ENCODE assay signal across 16 cellular contexts in genomic region chr4:99811117-99811516, GRCh38. TPM values are rescaled to one million over a fixed set of nuclear protein-coding genes. Genes with fewer than 3 reads are reported as not detected.
DNase-seq lines count a peak whose midpoint lies in the region; ATAC-seq lines count a peak whose summit lies in the region.
"Had no signal": no experiment of that assay in that cellular context is flagged by ENCODE, and none has a peak within 500 bp of the region (broad histone marks: within the 10 kb centered on the region; RNA-seq: fewer than 3 reads in every experiment).

No MANE protein-coding gene starts in this region.

- no peak overlapping the region for H4K5ac ChIP-seq in mesendoderm (ENCODE audit: low read length)

- H2BK5ac ChIP-seq in mesendoderm (ENCODE audit: low read length): no peak overlapping the region

- H3K27me3 ChIP-seq in mesendoderm (ENCODE audit: insufficient read depth, low read length, poor library complexity): no peaks in the 10 kb centered on the region

- no peak overlapping the region for H3K4me2 ChIP-seq in mesendoderm (ENCODE audit: low read length)
- H3K4me2 ChIP-seq: GM23338 had no signal

- ATAC-seq in T-helper 17 cell: no peak
- no peak for ATAC-seq in stimulated activated memory B cell treated with anti-CD40 and anti-IgM and Interleukin-4, amounts not matched to agents 10 μg/mL and 1 μg/mL and 100 μg/mL, for 72 hours
- no peak for ATAC-seq in sciatic nerve
- ATAC-seq: GM23338 had no signal

- DNase-seq in T-helper 17 cell: no peak
- DNase-seq in mesendoderm: no peak
- no peak for DNase-seq in sciatic nerve (ENCODE audit: low spot score)
- no peak for DNase-seq in GOT3 (lab: John Stamatoyannopoulos, UW)
- no peak for DNase-seq in NCI-H345 treated with DMSO at 0.1 percent for 48 hours (lab: John Stamatoyannopoulos, UW; ENCODE audit: unreplicated experiment)
- DNase-seq: C1 segment of cervical spinal cord, DMS79 treated with DMSO at 0.1 percent for 48 hours had no signal

- peaks cover 16% of the 10 kb centered on the region for H3K4me1 Mint-ChIP-seq in T-helper 17 cell
- peaks cover 57% of the 10 kb centered on the region for H3K4me1 Mint-ChIP-seq in stimulated activated memory B cell treated with anti-CD40 and anti-IgM and Interleukin-4, amounts not matched to agents 10 μg/mL and 1 μg/mL and 100 μg/mL, for 72 hours

- H3K56ac ChIP-seq in mesendoderm (ENCODE audit: low read length): no peak overlapping the region

- no peaks in the 10 kb centered on the region for H3K36me3 Mint-ChIP-seq in T-helper 17 cell (ENCODE audit: low read depth)
- H3K36me3 Mint-ChIP-seq in stimulated activated memory B cell treated with anti-CD40 and anti-IgM and Interleukin-4, amounts not matched to agents 10 μg/mL and 1 μg/mL and 100 μg/mL, for 72 hours: no peaks in the 10 kb centered on the region
- H3K36me3 Mint-ChIP-seq: CD4-positive, alpha-beta memory T cell had no signal

- no peaks in the 10 kb centered on the region for H3K4me1 ChIP-seq in mesendoderm (ENCODE audit: control insufficient read depth, low read depth, low read length)
- H3K4me1 ChIP-seq: HAP-1 had no signal

- no peak overlapping the region for H3K27ac ChIP-seq in mesendoderm (ENCODE audit: low read depth, low read length)

- peaks cover 14% of the 10 kb centered on the region for H3K27me3 Mint-ChIP-seq in T-helper 17 cell
- no peaks in the 10 kb centered on the region for H3K27me3 Mint-ChIP-seq in stimulated activated memory B cell treated with anti-CD40 and anti-IgM and Interleukin-4, amounts not matched to agents 10 μg/mL and 1 μg/mL and 100 μg/mL, for 72 hours

- H2BK15ac ChIP-seq in mesendoderm (replicated peaks; ENCODE audit: low read depth): peak overlapping the region; percentile 20

- no peaks in the 10 kb centered on the region for H3K79me2 ChIP-seq in mesendoderm (ENCODE audit: control insufficient read depth, insufficient read depth, low read length)

- no CpG with 5 or more reads among the region's 1 CpG for WGBS in mesendoderm (ENCODE audit: extremely low coverage, insufficient coverage, low lambda C conversion rate)

- no peak overlapping the region for H2AK5ac ChIP-seq in mesendoderm (ENCODE audit: low read length)

- no peaks in the 10 kb centered on the region for H3K9me3 ChIP-seq in T-helper 17 cell (ENCODE audit: control insufficient read depth, low read length, poor library complexity, severe bottlenecking)
- H3K9me3 ChIP-seq: HAP-1 had no signal

- no peak overlapping the region for H3K4ac ChIP-seq in mesendoderm (ENCODE audit: low read depth, low read length)

- no peak overlapping the region for H3K9ac ChIP-seq in mesendoderm (ENCODE audit: low read length)

- no peaks in the 10 kb centered on the region for H3K36me3 ChIP-seq in mesendoderm (ENCODE audit: control insufficient read depth, insufficient read depth, low read length)
- H3K36me3 ChIP-seq: HAP-1 had no signal

- peak overlapping the region; percentile 71 for H3K27ac Mint-ChIP-seq in T-helper 17 cell
- peak overlapping the region; percentile 71 for H3K27ac Mint-ChIP-seq in stimulated activated memory B cell treated with anti-CD40 and anti-IgM and Interleukin-4, amounts not matched to agents 10 μg/mL and 1 μg/mL and 100 μg/mL, for 72 hours
- H3K27ac Mint-ChIP-seq: GM23338, HFFc6 had no signal

- no peak overlapping the region for H4K8ac ChIP-seq in mesendoderm (ENCODE audit: low read depth, low read length)

- intact Hi-C loops in sciatic nerve (cut with DNase I): no loop called here

- no peak overlapping the region for H2BK120ac ChIP-seq in mesendoderm (ENCODE audit: low read depth, low read length)

- H3K23ac ChIP-seq in mesendoderm (ENCODE audit: low read length): no peak overlapping the region

- H3K79me1 ChIP-seq in mesendoderm (ENCODE audit: low read length): no peaks in the 10 kb centered on the region

- peaks cover 3% of the 10 kb centered on the region for H3K9me3 Mint-ChIP-seq in stimulated activated memory B cell treated with anti-CD40 and anti-IgM and Interleukin-4, amounts not matched to agents 10 μg/mL and 1 μg/mL and 100 μg/mL, for 72 hours
- H3K9me3 Mint-ChIP-seq: CD4-positive, alpha-beta memory T cell; GM23338; HFFc6 had no signal

- H3K4me3 ChIP-seq in mesendoderm (ENCODE audit: low read length): no peak overlapping the region
- H3K4me3 ChIP-seq: GM23338, HAP-1 had no signal

- no peak overlapping the region for H3K4me3 Mint-ChIP-seq in T-helper 17 cell
- no peak overlapping the region for H3K4me3 Mint-ChIP-seq in stimulated activated memory B cell treated with anti-CD40 and anti-IgM and Interleukin-4, amounts not matched to agents 10 μg/mL and 1 μg/mL and 100 μg/mL, for 72 hours
- H3K4me3 Mint-ChIP-seq: CD4-positive, alpha-beta memory T cell; GM23338; HFFc6 had no signal

- no peak overlapping the region for H3K18ac ChIP-seq in mesendoderm (ENCODE audit: low read length)

RNA-seq across cellular contexts. Expression of gene DAPP1, which starts 5.5 kb away (rescaled TPM):
- total RNA-seq in T-helper 17 cell: 10 to 100 TPM; 24.5 to 50.4 TPM
- not detected for polyA plus RNA-seq in mesendoderm (2013, experiment 1 of 2)
- polyA plus RNA-seq in mesendoderm (2013, experiment 2 of 2): not detected
- 3.5 TPM for total RNA-seq in sciatic nerve
- total RNA-seq: A172, A673, G401, GM23338, HFFc6 had no signal
- polyA plus RNA-seq: BJ, GM23338 had no signal
